ENCODE assay signal across 31 cellular contexts in genomic region chr3:55522077-55522476, GRCh38. TPM values are rescaled to one million over a fixed set of nuclear protein-coding genes. Genes with fewer than 3 reads are reported as not detected.
DNase-seq lines count a peak whose midpoint lies in the region; ATAC-seq and TF ChIP-seq lines count a peak whose summit lies in the region.
"Had no signal": no experiment of that assay in that cellular context is flagged by ENCODE, and none has a peak within 500 bp of the region (broad histone marks: within the 10 kb centered on the region; RNA-seq: fewer than 3 reads in every experiment).

No MANE protein-coding gene starts in this region.

- H3K56ac ChIP-seq in mesendoderm (ENCODE audit: low read length): peak overlapping the region; percentile 53

- TF ChIP-seq CTCF in mesothelial cell of epicardium (IDR thresholded peaks at IDR 0.05; ENCODE audit: unreplicated experiment): no peak

- DNase-seq in DMS79 treated with DMSO at 0.1 percent for 48 hours (lab: John Stamatoyannopoulos, UW) (peak; percentile 4), DMS79 (lab: John Stamatoyannopoulos, UW) (no peak), RPMI8226 (peak; percentile 9), mesendoderm (peak; percentile 67), MV-4-11 (lab: John Stamatoyannopoulos, UW) (no peak), mesothelial cell of epicardium (ENCODE audit: low spot score in 2 of 2, unreplicated experiment in 2 of 2) (no peak)
- DNase-seq in effector memory CD8-positive, alpha-beta T cell: no peak
- DNase-seq: activated CD4-positive, alpha-beta T cell treated with anti-CD3 and anti-CD28 coated beads, Interleukin-2, amount 10 ng/mL, durations not matched to agents 24 days and 14 days; activated effector memory CD4-positive, alpha-beta T cell treated with anti-CD3 and anti-CD28 coated beads, Interleukin-2, amount 50 U/mL, for 16 hours; activated T-cell treated with anti-CD3 and anti-CD28 coated beads, Interleukin-2, amount 50 U/mL, for 1 hour; Caco-2; glutamatergic neuron; KG1; naive thymus-derived CD4-positive, alpha-beta T cell; NCI-H1417 treated with DMSO at 0.1 percent for 48 hours; NCI-H2081 treated with DMSO at 0.1 percent for 48 hours; NCI-H446; NCI-H774; SJCRH30; stimulated activated CD4-positive, alpha-beta T cell treated with anti-CD3 and anti-CD28 coated beads, Interleukin-4, amount 100 ng/mL, for 4 hours; SW 1271; T1000; trophoblast cell; WERI-Rb-1 had no signal

- no peaks in the 10 kb centered on the region for H3K36me3 Mint-ChIP-seq in mesothelial cell of epicardium
- H3K36me3 Mint-ChIP-seq in effector memory CD8-positive, alpha-beta T cell (ENCODE audit: insufficient read depth): no peaks in the 10 kb centered on the region
- H3K36me3 Mint-ChIP-seq: naive thymus-derived CD4-positive, alpha-beta T cell had no signal

- no peak overlapping the region for H3K23ac ChIP-seq in mesendoderm (ENCODE audit: low read length)

- peaks cover 12% of the 10 kb centered on the region for H3K4me1 ChIP-seq in mesendoderm (ENCODE audit: control insufficient read depth, low read depth, low read length)

- no peak overlapping the region for H3K4me3 Mint-ChIP-seq in mesothelial cell of epicardium
- H3K4me3 Mint-ChIP-seq in effector memory CD8-positive, alpha-beta T cell: no peak overlapping the region
- H3K4me3 Mint-ChIP-seq: activated CD4-positive, alpha-beta T cell treated with anti-CD3 and anti-CD28 coated beads, Interleukin-2, amount 10 ng/mL, durations not matched to agents 24 days and 14 days had no signal

- no peak overlapping the region for H3K27ac ChIP-seq in mesendoderm (ENCODE audit: low read depth, low read length)
- H3K27ac ChIP-seq: 22Rv1, C4-2B, cardiac muscle cell, GM23248, SJCRH30, WERI-Rb-1 had no signal

- no peak overlapping the region for H2BK15ac ChIP-seq in mesendoderm (replicated peaks; ENCODE audit: low read depth)

- no peak overlapping the region for H4K8ac ChIP-seq in mesendoderm (ENCODE audit: low read depth, low read length)

- ATAC-seq in HG02852 (IDR thresholded peaks at IDR 0.05; ENCODE audit: unreplicated experiment): no peak
- ATAC-seq in effector memory CD8-positive, alpha-beta T cell (replicated peaks): no peak
- ATAC-seq: naive thymus-derived CD4-positive, alpha-beta T cell had no signal

- no peak overlapping the region for H2BK5ac ChIP-seq in mesendoderm (ENCODE audit: low read length)

- no peaks in the 10 kb centered on the region for H3K9me3 Mint-ChIP-seq in mesothelial cell of epicardium
- H3K9me3 Mint-ChIP-seq in effector memory CD8-positive, alpha-beta T cell: peaks cover 6 to 14% of the 10 kb centered on the region in 2 donors
- H3K9me3 Mint-ChIP-seq: activated CD4-positive, alpha-beta T cell treated with anti-CD3 and anti-CD28 coated beads, Interleukin-2, amount 10 ng/mL, durations not matched to agents 24 days and 14 days had no signal

- no peak overlapping the region for H3K4me3 ChIP-seq in mesendoderm (ENCODE audit: low read length)
- H3K4me3 ChIP-seq: cardiac muscle cell, GM23248, MG63, SJCRH30 had no signal

- H3K27me3 Mint-ChIP-seq in mesothelial cell of epicardium (ENCODE audit: low read depth): peaks cover 56% of the 10 kb centered on the region
- no peaks in the 10 kb centered on the region for H3K27me3 Mint-ChIP-seq in effector memory CD8-positive, alpha-beta T cell
- H3K27me3 Mint-ChIP-seq: activated CD4-positive, alpha-beta T cell treated with anti-CD3 and anti-CD28 coated beads, Interleukin-2, amount 10 ng/mL, durations not matched to agents 24 days and 14 days had no signal

- H3K4ac ChIP-seq in mesendoderm (ENCODE audit: low read depth, low read length): no peak overlapping the region

- no peak overlapping the region for H4K5ac ChIP-seq in mesendoderm (ENCODE audit: low read length)

- no peaks in the 10 kb centered on the region for H3K27me3 ChIP-seq in mesendoderm (ENCODE audit: insufficient read depth, low read length, poor library complexity)
- H3K27me3 ChIP-seq: cardiac muscle cell, MG63, SJCRH30 had no signal

- H3K79me1 ChIP-seq in mesendoderm (ENCODE audit: low read length): no peaks in the 10 kb centered on the region

- H3K4me1 Mint-ChIP-seq in mesothelial cell of epicardium: peaks cover 62% of the 10 kb centered on the region
- no peaks in the 10 kb centered on the region for H3K4me1 Mint-ChIP-seq in effector memory CD8-positive, alpha-beta T cell (ENCODE audit: low read depth in 2 of 2)
- H3K4me1 Mint-ChIP-seq: activated CD4-positive, alpha-beta T cell treated with anti-CD3 and anti-CD28 coated beads, Interleukin-2, amount 10 ng/mL, durations not matched to agents 24 days and 14 days had no signal

- no peak overlapping the region for H3K9ac ChIP-seq in mesendoderm (ENCODE audit: low read length)
- H3K9ac ChIP-seq: GM23248 had no signal

- no peak overlapping the region for H3K4me2 ChIP-seq in mesendoderm (ENCODE audit: low read length)

- no CpG with 5 or more reads among the region's 3 CpGs for WGBS in mesendoderm (ENCODE audit: extremely low coverage, insufficient coverage, low lambda C conversion rate)

- peak overlapping the region; percentile 48 for H2BK120ac ChIP-seq in mesendoderm (ENCODE audit: low read depth, low read length)

- no peak overlapping the region for H3K27ac Mint-ChIP-seq in mesothelial cell of epicardium
- no peak overlapping the region for H3K27ac Mint-ChIP-seq in effector memory CD8-positive, alpha-beta T cell
- H3K27ac Mint-ChIP-seq: activated CD4-positive, alpha-beta T cell treated with anti-CD3 and anti-CD28 coated beads, Interleukin-2, amount 10 ng/mL, durations not matched to agents 24 days and 14 days had no signal

- no peaks in the 10 kb centered on the region for H3K79me2 ChIP-seq in mesendoderm (ENCODE audit: control insufficient read depth, insufficient read depth, low read length)

- no peaks in the 10 kb centered on the region for H3K36me3 ChIP-seq in mesendoderm (ENCODE audit: control insufficient read depth, insufficient read depth, low read length)
- H3K36me3 ChIP-seq: cardiac muscle cell, MG63, SJCRH30, WERI-Rb-1 had no signal

- H2AK5ac ChIP-seq in mesendoderm (ENCODE audit: low read length): no peak overlapping the region

- no peak overlapping the region for H3K18ac ChIP-seq in mesendoderm (ENCODE audit: low read length)

RNA-seq across cellular contexts. Expression of gene WNT5A, which starts 35.0 kb away (rescaled TPM):
- 3.4 TPM for polyA plus RNA-seq in mesendoderm (2013, experiment 1 of 2)
- 2.8 TPM for polyA plus RNA-seq in mesendoderm (2013, experiment 2 of 2)
- 59.0 to 63.8 TPM (median 61.7 TPM) in 3 replicates for total RNA-seq in mesothelial cell of epicardium
- total RNA-seq: activated CD4-positive, alpha-beta T cell treated with anti-CD3 and anti-CD28 coated beads, Interleukin-2, amount 10 ng/mL, durations not matched to agents 24 days and 14 days; activated CD8-positive, alpha-beta memory T cell treated with anti-CD3 and anti-CD28 coated beads for 36 hours had no signal
- polyA plus RNA-seq: naive thymus-derived CD4-positive, alpha-beta T cell had no signal

Comparison
In these comparisons a context has a peak if more than half of its experiments do, and no peak if none do; other contexts are left out.
1. DNase-seq: peak in DMS79 treated with DMSO at 0.1 percent for 48 hours (single experiment), RPMI8226 (single experiment) and mesendoderm (single experiment); none in DMS79 (single experiment), MV-4-11 (single experiment), mesothelial cell of epicardium (0 of 2) and effector memory CD8-positive, alpha-beta T cell (0 of 3).